ENCODE assay signal across 8 cellular contexts in the genomic region with DNA sequence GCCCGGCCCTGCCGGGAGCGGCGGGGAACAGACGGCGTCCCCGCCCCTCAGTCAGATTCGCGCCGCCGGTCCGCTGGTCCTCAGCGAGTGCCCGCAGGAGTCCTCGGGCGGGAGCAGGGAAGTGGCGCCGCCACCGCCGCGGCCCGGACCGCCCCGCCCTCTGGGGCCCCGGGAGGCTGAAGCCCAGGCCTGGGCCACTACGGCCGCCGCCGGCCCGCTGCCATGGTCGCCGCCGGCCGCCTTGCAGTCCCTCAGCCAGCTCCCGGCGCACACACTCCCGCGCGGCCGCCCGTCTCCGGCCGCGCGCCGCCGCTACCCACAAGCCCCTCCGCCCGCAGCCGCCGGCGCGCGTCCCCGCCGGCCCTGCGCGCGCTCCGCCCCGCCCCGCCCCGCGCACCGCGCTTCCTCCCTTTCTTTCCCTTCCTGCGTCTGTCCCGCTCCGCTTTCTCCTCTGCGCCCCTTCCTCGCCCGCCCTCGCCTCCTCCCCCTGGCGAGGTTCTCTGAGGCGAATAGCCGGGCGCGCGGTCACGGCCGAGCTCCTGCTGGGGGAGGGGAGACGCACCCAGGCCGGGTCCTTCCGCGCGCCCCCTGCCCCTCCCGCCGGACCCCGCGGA. TPM values are rescaled to one million over a fixed set of nuclear protein-coding genes. Genes with fewer than 3 reads are reported as not detected.
DNase-seq lines count a peak whose midpoint lies in the region; ATAC-seq and TF ChIP-seq lines count a peak whose summit lies in the region.

A gene (minus strand): TSS at position 295 of the 614 bp plus-strand sequence. CDS start 500 bp downstream, outside the sequence.

- TF ChIP-seq CTCF in kidney epithelial cell (IDR thresholded peaks at IDR 0.05; ENCODE audit: insufficient read depth, low read length, poor library complexity, severe bottlenecking) = no peak

- no peaks in the 10 kb centered on the region for H3K27me3 ChIP-seq in kidney epithelial cell (ENCODE audit: control insufficient read depth, insufficient read depth, low read length)

- H3K36me3 ChIP-seq in kidney epithelial cell (ENCODE audit: control insufficient read depth, insufficient read depth, low read length) = no peaks in the 10 kb centered on the region

- in situ Hi-C loops in ACHN (cut with HindIII; ENCODE audit: low pct_ligation_motif_present, low pct_unique_long_range_greater_than_20kb, low sequenced_read_pairs) = no loop called here

- peak; percentile 89 for DNase-seq in ACHN
- DNase-seq in NCI-H226 = peak; percentile 78
- DNase-seq in cerebellum (ENCODE audit: low spot score) = peak; percentile 89
- DNase-seq in kidney epithelial cell (ENCODE audit: low read depth) = no peak
- peak; percentile 22 to 61 for DNase-seq in stimulated activated CD4-positive, alpha-beta T cell treated with anti-CD3 and anti-CD28 coated beads, Interleukin-15, amount 100 ng/mL, for 48 hours (ENCODE audit: low read depth in 2 of 2)

- peak within 1 kb of the TSS; percentile 67 for H3K4me3 ChIP-seq in kidney epithelial cell (ENCODE audit: low read depth, low read length)

- ATAC-seq in GM18868 (IDR thresholded peaks at IDR 0.05; ENCODE audit: unreplicated experiment) = peak; percentile 71
- ATAC-seq in HG03103 (IDR thresholded peaks at IDR 0.05; ENCODE audit: low read depth, unreplicated experiment) = peak; percentile 51
- ATAC-seq in activated CD4-positive, CD25-positive, alpha-beta regulatory T cell treated with anti-CD3 and anti-CD28 coated beads, Interleukin-2, amount 50 U/mL, for 24 hours = peak; percentile 71 to 73

RNA-seq across cellular contexts. Expression of the gene that starts here (rescaled TPM):
- total RNA-seq in cerebellum (54.4 TPM), kidney epithelial cell (26.4 and 30.9 TPM in 2 replicates)
